ENCODE assay signal across 16 cellular contexts in genomic region chr12:117125275-117125613, GRCh38. TPM values are rescaled to one million over a fixed set of nuclear protein-coding genes. Genes with fewer than 3 reads are reported as not detected.
DNase-seq lines count a peak whose midpoint lies in the region; ATAC-seq, FAIRE-seq and TF ChIP-seq lines count a peak whose summit lies in the region.
"Had no signal": no experiment of that assay in that cellular context is flagged by ENCODE, and none has a peak within 500 bp of the region (broad histone marks: within the 10 kb centered on the region; RNA-seq: fewer than 3 reads in every experiment).

No MANE protein-coding gene starts in this region.

- POLR2A ChIA-PET in activated CD8-positive, alpha-beta T cell treated with anti-CD3 and anti-CD28 coated beads for 36 hours (lab: Charles Lee), result no interaction called here
- POLR2A ChIA-PET in naive thymus-derived CD8-positive, alpha-beta T cell (lab: Charles Lee), result no interaction called here

- peak overlapping the region; percentile 34 to 87 (median 75) for H3K4me2 ChIP-seq in BLaER1 treated with 17β-estradiol and CSF1 and Interleukin-3, amounts not matched to agents 10 nM and 100 nM
- H3K4me2 ChIP-seq: KMS-11 had no signal

- H3K4me3 ChIP-seq in BLaER1 treated with 17β-estradiol and CSF1 and Interleukin-3, amounts not matched to agents 10 nM and 100 nM, result no peak overlapping the region
- H3K4me3 ChIP-seq: lower lobe of right lung, SJSA1 had no signal

- ATAC-seq in activated CD8-positive, alpha-beta T cell treated with anti-CD3 and anti-CD28 coated beads for 36 hours, result peak; percentile 62
- no peak for ATAC-seq in naive thymus-derived CD8-positive, alpha-beta T cell
- ATAC-seq: lower lobe of right lung; stimulated activated naive B cell treated with anti-CD40 and anti-IgM and Interleukin-4, amounts not matched to agents 10 μg/mL and 1 μg/mL and 100 μg/mL, for 72 hours had no signal

- peaks cover 11% of the 10 kb centered on the region for H3K4me1 Mint-ChIP-seq in activated CD8-positive, alpha-beta T cell treated with anti-CD3 and anti-CD28 coated beads for 36 hours (ENCODE audit: low read depth)
- H3K4me1 Mint-ChIP-seq in naive thymus-derived CD8-positive, alpha-beta T cell, result peaks cover 0 to 7% (median under 1%) of the 10 kb centered on the region in 4 donors

- no peaks in the 10 kb centered on the region for H4K20me1 ChIP-seq in BLaER1 treated with 17β-estradiol and CSF1 and Interleukin-3, amounts not matched to agents 10 nM and 100 nM

- H3K27ac ChIP-seq in BLaER1 treated with 17β-estradiol and CSF1 and Interleukin-3, amounts not matched to agents 10 nM and 100 nM, result peak overlapping the region in 4 of 11 experiments; percentile 7 to 32 (median 13); a peak in 2 of 22 replicates
- H3K27ac ChIP-seq: KMS-11, lower lobe of right lung, parathyroid adenoma, SJSA1 had no signal

- no peaks in the 10 kb centered on the region for H3K27me3 ChIP-seq in BLaER1 treated with 17β-estradiol and CSF1 and Interleukin-3, amounts not matched to agents 10 nM and 100 nM
- H3K27me3 ChIP-seq: SJSA1 had no signal

- peaks cover 26 to 51% (median 42%) of the 10 kb centered on the region in 10 experiments for H3K4me1 ChIP-seq in BLaER1 treated with 17β-estradiol and CSF1 and Interleukin-3, amounts not matched to agents 10 nM and 100 nM
- H3K4me1 ChIP-seq: lower lobe of right lung, parathyroid adenoma, SJSA1 had no signal

- H3K9me3 Mint-ChIP-seq in activated CD8-positive, alpha-beta T cell treated with anti-CD3 and anti-CD28 coated beads for 36 hours, result peaks cover 8% of the 10 kb centered on the region
- H3K9me3 Mint-ChIP-seq in naive thymus-derived CD8-positive, alpha-beta T cell, result no peaks in the 10 kb centered on the region

- H3K4me3 Mint-ChIP-seq in activated CD8-positive, alpha-beta T cell treated with anti-CD3 and anti-CD28 coated beads for 36 hours, result no peak overlapping the region
- no peak overlapping the region for H3K4me3 Mint-ChIP-seq in naive thymus-derived CD8-positive, alpha-beta T cell
- H3K4me3 Mint-ChIP-seq: stimulated activated naive B cell treated with anti-CD40 and anti-IgM and Interleukin-4, amounts not matched to agents 10 μg/mL and 1 μg/mL and 100 μg/mL, for 72 hours had no signal

- intact Hi-C loops in activated CD8-positive, alpha-beta T cell treated with anti-CD3 and anti-CD28 coated beads for 36 hours (cut with micrococcal nuclease), result no loop called here

- no peak for FAIRE-seq in H54 (lab: Jason Lieb, UNC)

- H3K9me3 ChIP-seq in BLaER1 treated with 17β-estradiol and CSF1 and Interleukin-3, amounts not matched to agents 10 nM and 100 nM (replicated peaks in 1 of 11), result peaks cover 0 to 28% (median 9%) of the 10 kb centered on the region in 11 experiments; a peak in 15 of 22 replicates
- H3K9me3 ChIP-seq: lower lobe of right lung had no signal

- H3K36me3 Mint-ChIP-seq in activated CD8-positive, alpha-beta T cell treated with anti-CD3 and anti-CD28 coated beads for 36 hours (ENCODE audit: low read depth), result no peaks in the 10 kb centered on the region
- H3K36me3 Mint-ChIP-seq in naive thymus-derived CD8-positive, alpha-beta T cell, result no peaks in the 10 kb centered on the region

- CTCF ChIA-PET in activated CD8-positive, alpha-beta T cell treated with anti-CD3 and anti-CD28 coated beads for 36 hours (lab: Charles Lee), result no interaction called here

- TF ChIP-seq POLR2A in H54 (IDR thresholded peaks at IDR 0.05; ENCODE audit: low read depth, low read length), result no peak

- no peaks in the 10 kb centered on the region for H3K27me3 Mint-ChIP-seq in activated CD8-positive, alpha-beta T cell treated with anti-CD3 and anti-CD28 coated beads for 36 hours
- H3K27me3 Mint-ChIP-seq in naive thymus-derived CD8-positive, alpha-beta T cell, result no peaks in the 10 kb centered on the region
- H3K27me3 Mint-ChIP-seq: stimulated activated naive B cell treated with anti-CD40 and anti-IgM and Interleukin-4, amounts not matched to agents 10 μg/mL and 1 μg/mL and 100 μg/mL, for 72 hours had no signal

- no peak for TF ChIP-seq CTCF in activated CD8-positive, alpha-beta T cell treated with anti-CD3 and anti-CD28 coated beads for 36 hours (IDR thresholded peaks at IDR 0.05)

- peak overlapping the region in 3 of 11 experiments; percentile 6 to 11 (median 10); a peak in 1 of 22 replicates for H3K9ac ChIP-seq in BLaER1 treated with 17β-estradiol and CSF1 and Interleukin-3, amounts not matched to agents 10 nM and 100 nM
- H3K9ac ChIP-seq: KMS-11, parathyroid adenoma had no signal

- H3K27ac Mint-ChIP-seq in activated CD8-positive, alpha-beta T cell treated with anti-CD3 and anti-CD28 coated beads for 36 hours, result no peak overlapping the region
- peak overlapping the region in 1 of 10 donors; percentile 56 for H3K27ac Mint-ChIP-seq in naive thymus-derived CD8-positive, alpha-beta T cell
- H3K27ac Mint-ChIP-seq: stimulated activated naive B cell treated with anti-CD40 and anti-IgM and Interleukin-4, amounts not matched to agents 10 μg/mL and 1 μg/mL and 100 μg/mL, for 72 hours had no signal

- H3K36me3 ChIP-seq in BLaER1 treated with 17β-estradiol and CSF1 and Interleukin-3, amounts not matched to agents 10 nM and 100 nM, result no peaks in the 10 kb centered on the region
- H3K36me3 ChIP-seq: lower lobe of right lung, SJSA1 had no signal

- DNase-seq in H54 (ENCODE audit: insufficient read length, low spot score), result peak; percentile 25
- DNase-seq in activated CD8-positive, alpha-beta T cell treated with anti-CD3 and anti-CD28 coated beads for 36 hours, result no peak
- DNase-seq in kidney tubule cell (ENCODE audit: low spot score), result peak; percentile 37
- no peak for DNase-seq in naive thymus-derived CD8-positive, alpha-beta T cell
- DNase-seq in epidermal melanocyte (ENCODE audit: insufficient read length, low spot score), result no peak
- no peak for DNase-seq in pons (ENCODE audit: low spot score)
- DNase-seq: activated CD4-positive, CD25-positive, alpha-beta regulatory T cell treated with anti-CD3 and anti-CD28 coated beads, Interleukin-2, amount 50 U/mL, for 72 hours; DMS79 treated with DMSO at 0.1 percent for 48 hours; lower lobe of right lung; NCI-H2227 treated with DMSO at 0.1 percent for 48 hours; stimulated activated CD4-positive, alpha-beta T cell treated with anti-CD3 and anti-CD28 coated beads, Interleukin-2, amount 100 ng/mL, for 24 hours; stimulated activated naive B cell treated with anti-CD40 and anti-IgM and Interleukin-4, amounts not matched to agents 10 μg/mL and 1 μg/mL and 100 μg/mL, for 72 hours had no signal

RNA-seq across cellular contexts. Expression of gene TESC, which starts 26.0 kb away (rescaled TPM):
- 10 to 100 TPM; 41.7 to 46.8 TPM for total RNA-seq in activated CD8-positive, alpha-beta T cell treated with anti-CD3 and anti-CD28 coated beads for 36 hours
- not detected for total RNA-seq in naive thymus-derived CD8-positive, alpha-beta T cell
- 1 to 10 TPM; 3.2 to 9.9 (median 3.2) TPM for polyA plus RNA-seq in naive thymus-derived CD8-positive, alpha-beta T cell
- total RNA-seq: SJSA1 had no signal

Comparison
In these comparisons a context has a peak if more than half of its experiments do, and no peak if none do; other contexts are left out.
1. DNase-seq: peak in H54 (single experiment) and kidney tubule cell (single experiment); none in activated CD8-positive, alpha-beta T cell treated with anti-CD3 and anti-CD28 coated beads for 36 hours (single experiment), naive thymus-derived CD8-positive, alpha-beta T cell (0 of 10), epidermal melanocyte (single experiment) and pons (single experiment).
2. RNA of gene TESC, which starts 26.0 kb away (total RNA-seq): 41.7 to 46.8 TPM in activated CD8-positive, alpha-beta T cell treated with anti-CD3 and anti-CD28 coated beads for 36 hours; not detected in naive thymus-derived CD8-positive, alpha-beta T cell; every median in the first group is over 10 times any median in the second.